In the genomic region with DNA sequence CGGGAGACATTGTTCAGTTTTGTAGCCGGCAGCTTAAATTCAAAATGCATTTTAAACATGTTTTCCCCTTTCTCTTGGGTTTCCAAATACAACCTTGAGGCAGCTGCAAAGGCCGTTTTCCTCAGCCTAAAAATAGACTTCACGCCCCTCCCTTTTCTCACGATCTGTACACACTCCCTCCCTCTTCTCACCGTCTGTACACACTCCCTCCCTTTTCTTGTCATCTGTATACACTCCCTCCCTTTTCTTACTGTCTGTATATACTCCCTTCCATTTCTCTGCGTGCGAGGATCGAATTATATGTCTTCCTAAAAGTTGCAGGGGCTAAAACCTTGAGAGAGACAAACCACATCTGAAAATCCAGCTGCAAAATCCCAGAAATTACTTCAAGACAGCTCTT, we compare ENCODE assay signal across 11 cellular contexts. TPM values are rescaled to one million over a fixed set of nuclear protein-coding genes. Genes with fewer than 3 reads are reported as not detected.
DNase-seq lines count a peak whose midpoint lies in the region; ATAC-seq, FAIRE-seq and TF ChIP-seq lines count a peak whose summit lies in the region.
"Had no signal": no experiment of that assay in that cellular context is flagged by ENCODE, and none has a peak within 500 bp of the region (broad histone marks: within the 10 kb centered on the region; RNA-seq: fewer than 3 reads in every experiment).

No MANE protein-coding gene starts in this region.

- ATAC-seq in HG02678 (IDR thresholded peaks at IDR 0.05; ENCODE audit: unreplicated experiment) (no peak), HepG2 (no peak), HG03432 (IDR thresholded peaks at IDR 0.05; ENCODE audit: unreplicated experiment) (no peak)

- H3K27ac ChIP-seq in sigmoid colon (peak overlapping the region; percentile 56 to 74 (median 68)), HepG2 (ENCODE audit: extremely low read length, insufficient read depth, low read length) (no peak overlapping the region)
- H3K27ac ChIP-seq: SK-N-MC had no signal

- TF ChIP-seq CTCF in foreskin fibroblast (IDR thresholded peaks at IDR 0.05; ENCODE audit: low read depth, low read length) = no peak
- no peak for TF ChIP-seq CTCF in sigmoid colon (IDR thresholded peaks at IDR 0.05)
- no peak for TF ChIP-seq CTCF in HepG2 (CRISPR knock-in tag; IDR thresholded peaks at IDR 0.05)

- no peaks in the 10 kb centered on the region for H4K20me1 ChIP-seq in HepG2 (ENCODE audit: insufficient read depth, low read length)

- POLR2A ChIA-PET in HepG2 (lab: Yijun Ruan, JAX) = no interaction called here

- TF ChIP-seq POLR2A in sigmoid colon (IDR thresholded peaks at IDR 0.05) = no peak
- TF ChIP-seq POLR2A in HepG2 (IDR thresholded peaks at IDR 0.05; ENCODE audit: insufficient read depth in 1 of 2, low read depth in 2 of 2, low read length in 2 of 2) = no peak

- BruUV-seq in HepG2 (replicated peaks; lab: Mats Ljungman, UMichigan) = no TSS peak

- intact Hi-C loops in sigmoid colon (cut with DNase I) = no loop called here
- intact Hi-C loops in HepG2 (cut with micrococcal nuclease; ENCODE audit: unreplicated experiment) = no loop called here

- no peak for TF ChIP-seq EP300 in sigmoid colon (IDR thresholded peaks at IDR 0.05)
- TF ChIP-seq EP300 in HepG2 (IDR thresholded peaks at IDR 0.05; ENCODE audit: low read depth in 2 of 2, low read length in 2 of 2) = no peak
- no peak for TF ChIP-seq EP300 in HepG2 (CRISPR knock-in tag; IDR thresholded peaks at IDR 0.05; ENCODE audit: borderline replicate concordance)

- TF ChIP-seq RAD21 in HepG2 (CRISPR knock-in tag; IDR thresholded peaks at IDR 0.05) = no peak

- no peak overlapping the region for H3K4me2 ChIP-seq in HepG2 (ENCODE audit: low read depth, low read length)

- CTCF ChIA-PET in HepG2 (lab: Yijun Ruan, JAX; ENCODE audit: low intra/inter-chr PET ratio, low total read pairs) = no interaction called here

- no peaks in the 10 kb centered on the region for H3K79me2 ChIP-seq in HepG2 (ENCODE audit: insufficient read depth, low read length)

- DNase-seq in NCI-H510A treated with DMSO at 0.1 percent for 48 hours (lab: John Stamatoyannopoulos, UW) = peak; percentile 39
- DNase-seq in NCI-H510A (lab: John Stamatoyannopoulos, UW) = no peak
- DNase-seq in NOMO-1 treated with dmso at 0.1 percent for 144 hours (lab: John Stamatoyannopoulos, UW; ENCODE audit: unreplicated experiment) = peak; percentile 73
- peak in 1 of 2 donors; percentile 35 for DNase-seq in foreskin fibroblast
- peak; percentile 40 for DNase-seq in sigmoid colon
- DNase-seq in HepG2 (ENCODE audit: low spot score) = no peak
- DNase-seq: NCI-H2029 had no signal

- H3K27me3 ChIP-seq in sigmoid colon (peaks cover 0 to 3% (median 0%) of the 10 kb centered on the region in 3 donors), HepG2 (ENCODE audit: control insufficient read depth in 1 of 2, insufficient read depth in 2 of 2, low read length in 2 of 2) (peaks cover 16 to 73% of the 10 kb centered on the region in 2 experiments)
- H3K27me3 ChIP-seq: upper lobe of left lung had no signal

- H3K4me3 ChIP-seq in foreskin fibroblast (ENCODE audit: low read depth in 1 of 2, low read length in 2 of 2) = peak overlapping the region; percentile 24 to 52
- peak overlapping the region; percentile 7 to 45 (median 37) for H3K4me3 ChIP-seq in sigmoid colon
- no peak overlapping the region for H3K4me3 ChIP-seq in HepG2 (replicated peaks in 1 of 3; ENCODE audit: insufficient read depth in 1 of 3, low read depth in 2 of 3, low read length in 3 of 3)
- H3K4me3 ChIP-seq: SK-N-MC had no signal

- H3K9me3 ChIP-seq in sigmoid colon (no peaks in the 10 kb centered on the region), HepG2 (ENCODE audit: low read length) (no peaks in the 10 kb centered on the region)
- H3K9me3 ChIP-seq: upper lobe of left lung had no signal

- no peak overlapping the region for H2AFZ ChIP-seq in HepG2 (ENCODE audit: low read length)

- in situ Hi-C loops in HepG2 (cut with HindIII; ENCODE audit: extremely low pct_ligation_motif_present, low pct_unique_long_range_greater_than_20kb) = no loop called here

- WGBS in sigmoid colon, 2 donors = 4 to 17% methylated on average over 9 of the region's 9 CpGs
- WGBS in HepG2 (ENCODE audit: low lambda C conversion rate) = 46% methylated on average over 9 of the region's 9 CpGs

- FAIRE-seq in HepG2 (lab: Jason Lieb, UNC) = no peak

- H3K36me3 ChIP-seq in sigmoid colon (no peaks in the 10 kb centered on the region), HepG2 (replicated peaks in 1 of 2; ENCODE audit: control insufficient read depth in 1 of 2, insufficient read depth in 2 of 2, low read length in 2 of 2) (no peaks in the 10 kb centered on the region)
- H3K36me3 ChIP-seq: upper lobe of left lung had no signal

- H3K9ac ChIP-seq in HepG2 (ENCODE audit: insufficient read depth, low read depth, low read length) = no peak overlapping the region

- H3K4me1 ChIP-seq in sigmoid colon = peaks cover 0 to 14% (median 7%) of the 10 kb centered on the region in 4 donors
- no peaks in the 10 kb centered on the region for H3K4me1 ChIP-seq in HepG2 (ENCODE audit: insufficient read depth, low read length)

TF ChIP-seq in HepG2, 621 proteins besides CTCF, POLR2A, EP300 and RAD21:
- TF ChIP-seq FOXP4 (CRISPR knock-in tag; IDR thresholded peaks at IDR 0.05) = no peak
- TF ChIP-seq KLF13 (CRISPR knock-in tag; IDR thresholded peaks at IDR 0.05) = no peak
- TF ChIP-seq ZNF674 (CRISPR knock-in tag; IDR thresholded peaks at IDR 0.05; ENCODE audit: low read depth) = no peak
- TF ChIP-seq ZNF737 (CRISPR knock-in tag; IDR thresholded peaks at IDR 0.05; ENCODE audit: borderline replicate concordance) = no peak
- no peak for TF ChIP-seq RNF2 (conservative IDR thresholded peaks at IDR 0.05; ENCODE audit: low read depth)
- TF ChIP-seq NR2F2 (IDR thresholded peaks at IDR 0.05; ENCODE audit: borderline replicate concordance, low read depth) = no peak
- TF ChIP-seq MIER3 (CRISPR knock-in tag; IDR thresholded peaks at IDR 0.05; ENCODE audit: borderline replicate concordance) = no peak
- TF ChIP-seq, protein P1, sequence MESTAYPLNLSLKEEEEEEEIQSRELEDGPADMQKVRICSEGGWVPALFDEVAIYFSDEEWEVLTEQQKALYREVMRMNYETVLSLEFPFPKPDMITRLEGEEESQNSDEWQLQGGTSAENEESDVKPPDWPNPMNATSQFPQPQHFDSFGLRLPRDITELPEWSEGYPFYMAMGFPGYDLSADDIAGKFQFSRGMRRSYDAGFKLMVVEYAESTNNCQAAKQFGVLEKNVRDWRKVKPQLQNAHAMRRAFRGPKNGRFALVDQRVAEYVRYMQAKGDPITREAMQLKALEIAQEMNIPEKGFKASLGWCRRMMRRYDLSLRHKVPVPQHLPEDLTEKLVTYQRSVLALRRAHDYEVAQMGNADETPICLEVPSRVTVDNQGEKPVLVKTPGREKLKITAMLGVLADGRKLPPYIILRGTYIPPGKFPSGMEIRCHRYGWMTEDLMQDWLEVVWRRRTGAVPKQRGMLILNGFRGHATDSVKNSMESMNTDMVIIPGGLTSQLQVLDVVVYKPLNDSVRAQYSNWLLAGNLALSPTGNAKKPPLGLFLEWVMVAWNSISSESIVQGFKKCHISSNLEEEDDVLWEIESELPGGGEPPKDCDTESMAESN (CRISPR knock-in tag; conservative IDR thresholded peaks at IDR 0.05) = no peak
- TF ChIP-seq TBX3 (IDR thresholded peaks at IDR 0.05; ENCODE audit: borderline replicate concordance) = no peak
- TF ChIP-seq KLF12 (CRISPR knock-in tag; IDR thresholded peaks at IDR 0.05; ENCODE audit: borderline replicate concordance) = no peak

RNA-seq across cellular contexts. Expression of gene MUC4, which starts 8.9 kb away (rescaled TPM):
- 1 to 10 TPM in 1 of 4 donors, under 1 TPM in 2, not detected in 1; under 0.01 to 6.4 (median 0.36) TPM for total RNA-seq in sigmoid colon
- polyA plus RNA-seq in sigmoid colon = 100 to 1,000 TPM in 1 of 3 donors, 1 to 10 TPM in 2; 8.4 to 195 (median 8.8) TPM
- not detected in 2 replicates for total RNA-seq in HepG2 (2016; rRNA removed; fragmentation: Illumina TruSeq; extraction: Trizol)
- not detected in 2 replicates for total RNA-seq in HepG2 (2016; cell fraction: cytosol; rRNA removed; fragmentation: Illumina TruSeq; extraction: Trizol; ENCODE audit: low read depth)
- not detected in 2 replicates for total RNA-seq in HepG2 (2016; cell fraction: insoluble cytoplasmic fraction; rRNA removed; fragmentation: Illumina TruSeq; extraction: Trizol)
- not detected in 2 replicates for total RNA-seq in HepG2 (2016; cell fraction: membrane; rRNA removed; fragmentation: Illumina TruSeq; extraction: Trizol)
- total RNA-seq in HepG2 (2016; cell fraction: nucleus; rRNA removed; fragmentation: Illumina TruSeq; extraction: Trizol) = not detected in 2 replicates
- polyA plus RNA-seq in HepG2 (2011; rRNA removed) = 0.03 TPM in 1 of 2 replicates, not detected in the other
- 0.01 TPM in 1 of 2 replicates, not detected in the other for polyA plus RNA-seq in HepG2 (2011; cell fraction: cytosol; rRNA removed)
- 0.10 and 0.42 TPM in 2 replicates for polyA plus RNA-seq in HepG2 (2011; cell fraction: nucleus; rRNA removed)
- polyA plus RNA-seq in HepG2 (2012) = not detected in 2 replicates
- polyA plus RNA-seq in HepG2 (2016; cell fraction: cytosol; fragmentation: Illumina TruSeq; extraction: Trizol; ENCODE audit: low read depth) = not detected in 2 replicates
- not detected in 2 replicates for polyA plus RNA-seq in HepG2 (2016; cell fraction: insoluble cytoplasmic fraction; fragmentation: Illumina TruSeq; extraction: Trizol; ENCODE audit: low read depth)
- polyA plus RNA-seq in HepG2 (2016; cell fraction: membrane; fragmentation: Illumina TruSeq; extraction: Trizol; ENCODE audit: low read depth) = not detected in 2 replicates
- polyA plus RNA-seq in HepG2 (2016; cell fraction: nucleus; fragmentation: Illumina TruSeq; extraction: Trizol; ENCODE audit: insufficient read depth, low read depth) = not detected in 2 replicates
- 0.40 TPM in 1 of 2 replicates, not detected in the other for polyA minus RNA-seq in HepG2 (2011; rRNA and poly(A)+ RNA removed; ENCODE audit: low replicate concordance)
- polyA minus RNA-seq in HepG2 (2011; cell fraction: cytosol; rRNA and poly(A)+ RNA removed) = not detected in 2 replicates
- polyA minus RNA-seq in HepG2 (2011; cell fraction: nucleus; rRNA and poly(A)+ RNA removed) = under 0.01 TPM in 1 of 2 replicates, not detected in the other

Comparison
In these comparisons a context has a peak if more than half of its experiments do, and no peak if none do; other contexts are left out.
1. DNase-seq: peak in NCI-H510A treated with DMSO at 0.1 percent for 48 hours (single experiment), NOMO-1 treated with dmso at 0.1 percent for 144 hours (single experiment) and sigmoid colon (single experiment); none in NCI-H510A (single experiment) and HepG2 (single experiment).
2. H3K4me3 ChIP-seq: peak in foreskin fibroblast (2 of 2) and sigmoid colon (4 of 4); none in HepG2 (0 of 3).